ENCODE assay signal across 14 cellular contexts in genomic region chr22:23110922-23111527, GRCh38. TPM values are rescaled to one million over a fixed set of nuclear protein-coding genes. Genes with fewer than 3 reads are reported as not detected.
DNase-seq lines count a peak whose midpoint lies in the region; ATAC-seq and TF ChIP-seq lines count a peak whose summit lies in the region.
"Had no signal": no experiment of that assay in that cellular context is flagged by ENCODE, and none has a peak within 500 bp of the region (broad histone marks: within the 10 kb centered on the region; RNA-seq: fewer than 3 reads in every experiment).

No MANE protein-coding gene starts in this region.

- DNase-seq in DMS153 treated with DMSO at 0.1 percent for 48 hours (lab: John Stamatoyannopoulos, UW; ENCODE audit: unreplicated experiment) (peak; percentile 53), NCI-H774 (lab: John Stamatoyannopoulos, UW) (peak; percentile 51), islet precursor cell (peak; percentile 89), Caco-2 (no peak), AG08396 (ENCODE audit: low spot score) (no peak)
- DNase-seq: CD4-positive, alpha-beta T cell; esophagus squamous epithelium; stomach; T-cell had no signal

- H3K27me3 ChIP-seq in Caco-2 (replicated peaks; ENCODE audit: control insufficient read depth, insufficient read depth, low read length), result no peaks in the 10 kb centered on the region
- H3K27me3 ChIP-seq: esophagus squamous epithelium, neutrophil, stomach had no signal

- no peaks in the 10 kb centered on the region for H3K27me3 Mint-ChIP-seq in Caco-2 (ENCODE audit: insufficient read depth, unreplicated experiment)
- H3K27me3 Mint-ChIP-seq: CD4-positive, alpha-beta T cell; T-cell had no signal

- no peaks in the 10 kb centered on the region for H3K4me1 Mint-ChIP-seq in Caco-2 (ENCODE audit: low read depth, unreplicated experiment)
- H3K4me1 Mint-ChIP-seq: T-cell had no signal

- no peaks in the 10 kb centered on the region for H3K4me1 ChIP-seq in HEK293 (ENCODE audit: control insufficient read depth, insufficient read depth, low read length)
- H3K4me1 ChIP-seq in Caco-2, result no peaks in the 10 kb centered on the region
- H3K4me1 ChIP-seq: esophagus squamous epithelium had no signal

- CTCF ChIA-PET in HEK293 (lab: Yijun Ruan, JAX) (interaction anchor here (0.7 to 4.1 kb wide), 3 partner anchors 151 to 392 kb away, joined by 3 to 19 read pairs (median 4); no protein-coding TSS in a partner anchor), Caco-2 (lab: Charles Lee) (no interaction called here)

- no peak for TF ChIP-seq CTCF in HEK293 (tag by site-specific recombination; IDR thresholded peaks at IDR 0.05)
- TF ChIP-seq CTCF in Caco-2 (IDR thresholded peaks at IDR 0.05; ENCODE audit: insufficient read depth in 1 of 2, low read depth in 1 of 2, low read length in 1 of 2, severe bottlenecking in 1 of 2, unreplicated experiment in 1 of 2), result no peak

- H3K9me3 Mint-ChIP-seq in Caco-2 (ENCODE audit: unreplicated experiment), result no peaks in the 10 kb centered on the region
- H3K9me3 Mint-ChIP-seq: CD4-positive, alpha-beta T cell; T-cell had no signal

- no peak overlapping the region for H3K27ac Mint-ChIP-seq in Caco-2 (ENCODE audit: unreplicated experiment)
- H3K27ac Mint-ChIP-seq: CD4-positive, alpha-beta T cell; T-cell had no signal

- POLR2A ChIA-PET in HEK293 (lab: Yijun Ruan, JAX), result no interaction called here
- POLR2A ChIA-PET in Caco-2 (lab: Charles Lee), result no interaction called here

- intact Hi-C loops in Caco-2 (cut with micrococcal nuclease; ENCODE audit: unreplicated experiment), result no loop called here

- ATAC-seq in HG02840 (IDR thresholded peaks at IDR 0.05; ENCODE audit: low FRiP score, unreplicated experiment), result no peak

- no TSS peak for BruUV-seq in Caco-2 (replicated peaks; lab: Mats Ljungman, UMichigan)

- H3K4me3 Mint-ChIP-seq in Caco-2 (ENCODE audit: unreplicated experiment), result no peak overlapping the region
- H3K4me3 Mint-ChIP-seq: CD4-positive, alpha-beta T cell; T-cell had no signal

- H3K4me3 ChIP-seq in HEK293 (ENCODE audit: low read depth, low read length) (no peak overlapping the region), Caco-2 (ENCODE audit: low read depth, low read length) (no peak overlapping the region)
- H3K4me3 ChIP-seq: esophagus squamous epithelium, lung, skin epidermis, stomach had no signal

- H3K9me3 ChIP-seq in HEK293 (ENCODE audit: control insufficient read depth, insufficient read depth, low read depth, low read length) (no peaks in the 10 kb centered on the region), Caco-2 (no peaks in the 10 kb centered on the region)
- H3K9me3 ChIP-seq: esophagus squamous epithelium, neutrophil, stomach had no signal

- no peaks in the 10 kb centered on the region for H3K36me3 Mint-ChIP-seq in Caco-2 (ENCODE audit: insufficient read depth, unreplicated experiment)
- H3K36me3 Mint-ChIP-seq: T-cell had no signal

- no peak overlapping the region for H3K27ac ChIP-seq in HEK293 (ENCODE audit: extremely low read depth, low read depth, low read length)
- H3K27ac ChIP-seq: esophagus squamous epithelium, neutrophil, skin epidermis, stomach had no signal

- peaks cover 0 to 50% of the 10 kb centered on the region in 2 experiments; a peak in 1 of 3 replicates for H3K36me3 ChIP-seq in HEK293 (ENCODE audit: control insufficient read depth in 2 of 2, insufficient read depth in 1 of 2, low read length in 2 of 2)
- H3K36me3 ChIP-seq in Caco-2 (ENCODE audit: control insufficient read depth, insufficient read depth, low read length), result no peaks in the 10 kb centered on the region
- H3K36me3 ChIP-seq: esophagus squamous epithelium, neutrophil, stomach had no signal

TF ChIP-seq in HEK293, 187 proteins besides CTCF, POLR2A, EP300 and RAD21:
- TF ChIP-seq, protein P1, sequence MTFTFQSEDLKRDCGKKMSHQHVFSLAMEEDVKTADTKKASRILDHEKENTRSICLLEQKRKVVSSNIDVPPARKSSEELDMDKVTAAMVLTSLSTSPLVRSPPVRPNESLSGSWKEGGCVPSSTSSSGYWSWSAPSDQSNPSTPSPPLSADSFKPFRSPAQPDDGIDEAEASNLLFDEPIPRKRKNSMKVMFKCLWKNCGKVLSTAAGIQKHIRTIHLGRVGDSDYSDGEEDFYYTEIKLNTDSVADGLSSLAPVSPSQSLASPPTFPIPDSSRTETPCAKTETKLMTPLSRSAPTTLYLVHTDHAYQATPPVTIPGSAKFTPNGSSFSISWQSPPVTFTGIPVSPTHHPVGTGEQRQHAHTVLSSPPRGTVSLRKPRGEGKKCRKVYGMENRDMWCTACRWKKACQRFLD (tag by site-specific recombination; IDR thresholded peaks at IDR 0.05), result no peak
- TF ChIP-seq GLIS2 (tag by site-specific recombination; IDR thresholded peaks at IDR 0.05) (peak; percentile 28; the same call in 1 of the 2 replicates), PATZ1 (tag by site-specific recombination; IDR thresholded peaks at IDR 0.05) (0 out of 2 replicates have a peak, but pooled peaks have one; percentile 23), GLIS1 (tag by site-specific recombination; IDR thresholded peaks at IDR 0.05) (peak; percentile 82)
TF ChIP-seq in HEK293: peak in this region for 3.

RNA-seq across cellular contexts. Expression of gene RSPH14, which starts 30.8 kb away (rescaled TPM):
- total RNA-seq in Caco-2 (2022), result 0.68 and 1.2 TPM in 2 replicates
- total RNA-seq: esophagus squamous epithelium, stomach had no signal

RNA-seq across cellular contexts. Expression of gene RAB36, which starts 34.3 kb away (rescaled TPM):
- 0.52 and 0.97 TPM in 2 replicates for total RNA-seq in Caco-2 (2022)

RNA-seq across cellular contexts. Expression of gene GNAZ, which starts 40.7 kb away (rescaled TPM):
- 0.48 and 0.95 TPM in 2 replicates for total RNA-seq in Caco-2 (2022)

Comparison
In these comparisons a context has a peak if more than half of its experiments do, and no peak if none do; other contexts are left out.
1. DNase-seq: peak in DMS153 treated with DMSO at 0.1 percent for 48 hours (single experiment), NCI-H774 (single experiment) and islet precursor cell (single experiment); none in Caco-2 (0 of 2) and AG08396 (single experiment).